ENCODE assay signal across 1 cellular context in genomic region chr9:136745389-136746218, GRCh38.
TF ChIP-seq lines count a peak whose summit lies in the region.

No MANE protein-coding gene starts in this region.

TF ChIP-seq in HepG2, 621 proteins besides CTCF, POLR2A, EP300 and RAD21:
- TF ChIP-seq HNRNPH1 (optimal IDR thresholded peaks at IDR 0.05; ENCODE audit: low read depth, low read length) = no peak
- TF ChIP-seq EZH2 (conservative IDR thresholded peaks at IDR 0.05; ENCODE audit: low read depth, low read length) = 0 out of 2 replicates have a peak, but pooled peaks have one; percentile 49
- TF ChIP-seq HNRNPL (IDR thresholded peaks at IDR 0.05; ENCODE audit: low read depth, low read length) = no peak
- no peak for TF ChIP-seq KLF9 (CRISPR knock-in tag; IDR thresholded peaks at IDR 0.05; ENCODE audit: low read depth)
